Comparison of ENCODE assay signal across 1 cellular context in the genomic region with DNA sequence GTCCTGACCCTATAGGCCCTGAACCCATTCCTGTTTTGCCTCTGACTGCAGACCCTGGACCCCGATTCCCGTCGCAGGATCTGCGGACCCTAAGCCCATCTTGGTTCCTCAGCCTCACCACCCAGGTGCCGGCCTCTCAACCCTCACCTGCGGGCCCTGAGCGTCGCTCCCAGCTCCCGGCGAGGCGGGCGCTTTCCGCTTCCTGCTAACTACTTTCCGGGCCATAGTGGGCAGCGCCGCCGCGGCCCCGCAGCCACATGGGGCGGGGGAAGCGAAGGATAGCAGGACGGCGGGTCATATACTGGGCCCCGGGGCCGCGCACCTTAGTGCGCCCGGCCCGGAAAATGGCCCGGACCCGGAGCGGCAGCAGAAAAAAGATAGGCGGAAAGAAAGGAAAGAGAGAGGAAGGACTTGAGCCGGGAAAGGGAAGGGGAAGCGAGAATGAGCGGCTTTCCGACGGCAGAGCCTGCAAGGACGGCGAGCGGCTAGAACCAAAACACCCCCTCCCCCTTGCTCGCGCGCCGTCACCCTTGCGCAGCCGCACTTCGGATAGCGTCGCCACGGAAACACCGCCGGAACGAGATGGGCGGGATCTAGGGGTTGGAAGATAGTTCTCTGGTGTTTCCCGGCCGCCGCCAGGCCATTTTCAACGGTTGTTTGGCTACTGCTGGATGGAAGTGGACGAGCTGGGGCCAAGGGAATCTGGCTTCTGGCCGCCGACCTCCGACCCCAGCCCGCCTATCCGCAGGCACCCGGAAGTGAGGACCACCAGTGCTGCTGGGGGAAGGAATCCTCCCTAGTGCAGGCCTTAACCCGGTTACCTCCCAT.
TF ChIP-seq lines count a peak whose summit lies in the region.

DCAF12 (minus strand) TSS at position 492 of the 828 bp plus-strand sequence; CDS start at position 225, 267 bp downstream.

TF ChIP-seq in HepG2, 621 proteins besides CTCF, POLR2A, EP300 and RAD21 (continued from another document and continues in another):
- TF ChIP-seq, protein P1, sequence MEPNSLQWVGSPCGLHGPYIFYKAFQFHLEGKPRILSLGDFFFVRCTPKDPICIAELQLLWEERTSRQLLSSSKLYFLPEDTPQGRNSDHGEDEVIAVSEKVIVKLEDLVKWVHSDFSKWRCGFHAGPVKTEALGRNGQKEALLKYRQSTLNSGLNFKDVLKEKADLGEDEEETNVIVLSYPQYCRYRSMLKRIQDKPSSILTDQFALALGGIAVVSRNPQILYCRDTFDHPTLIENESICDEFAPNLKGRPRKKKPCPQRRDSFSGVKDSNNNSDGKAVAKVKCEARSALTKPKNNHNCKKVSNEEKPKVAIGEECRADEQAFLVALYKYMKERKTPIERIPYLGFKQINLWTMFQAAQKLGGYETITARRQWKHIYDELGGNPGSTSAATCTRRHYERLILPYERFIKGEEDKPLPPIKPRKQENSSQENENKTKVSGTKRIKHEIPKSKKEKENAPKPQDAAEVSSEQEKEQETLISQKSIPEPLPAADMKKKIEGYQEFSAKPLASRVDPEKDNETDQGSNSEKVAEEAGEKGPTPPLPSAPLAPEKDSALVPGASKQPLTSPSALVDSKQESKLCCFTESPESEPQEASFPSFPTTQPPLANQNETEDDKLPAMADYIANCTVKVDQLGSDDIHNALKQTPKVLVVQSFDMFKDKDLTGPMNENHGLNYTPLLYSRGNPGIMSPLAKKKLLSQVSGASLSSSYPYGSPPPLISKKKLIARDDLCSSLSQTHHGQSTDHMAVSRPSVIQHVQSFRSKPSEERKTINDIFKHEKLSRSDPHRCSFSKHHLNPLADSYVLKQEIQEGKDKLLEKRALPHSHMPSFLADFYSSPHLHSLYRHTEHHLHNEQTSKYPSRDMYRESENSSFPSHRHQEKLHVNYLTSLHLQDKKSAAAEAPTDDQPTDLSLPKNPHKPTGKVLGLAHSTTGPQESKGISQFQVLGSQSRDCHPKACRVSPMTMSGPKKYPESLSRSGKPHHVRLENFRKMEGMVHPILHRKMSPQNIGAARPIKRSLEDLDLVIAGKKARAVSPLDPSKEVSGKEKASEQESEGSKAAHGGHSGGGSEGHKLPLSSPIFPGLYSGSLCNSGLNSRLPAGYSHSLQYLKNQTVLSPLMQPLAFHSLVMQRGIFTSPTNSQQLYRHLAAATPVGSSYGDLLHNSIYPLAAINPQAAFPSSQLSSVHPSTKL (CRISPR knock-in tag; IDR thresholded peaks at IDR 0.05) = no peak
- TF ChIP-seq ZNF597 (CRISPR knock-in tag; IDR thresholded peaks at IDR 0.05) (no peak), POGK (CRISPR knock-in tag; conservative IDR thresholded peaks at IDR 0.05) (peak; percentile 67), MXD3 (CRISPR knock-in tag; IDR thresholded peaks at IDR 0.05) (peak; percentile 60), ZHX1 (CRISPR knock-in tag; IDR thresholded peaks at IDR 0.05; ENCODE audit: low read depth) (peak; percentile 65; the same call in 1 of the 2 replicates), ZNF570 (CRISPR knock-in tag; IDR thresholded peaks at IDR 0.05; ENCODE audit: borderline replicate concordance) (0 out of 2 replicates have a peak, but pooled peaks have one; percentile 56), RELA (CRISPR knock-in tag; IDR thresholded peaks at IDR 0.05) (no peak), RNF2 (conservative IDR thresholded peaks at IDR 0.05; ENCODE audit: low read depth) (peak; percentile 90), SNAPC2 (CRISPR knock-in tag; IDR thresholded peaks at IDR 0.05) (peak; percentile 80), ZBTB1 (CRISPR knock-in tag; IDR thresholded peaks at IDR 0.05; ENCODE audit: borderline replicate concordance) (no peak; the same call in 1 of the 2 replicates), PHB2 (IDR thresholded peaks at IDR 0.05; ENCODE audit: partially characterized antibody) (no peak), SALL2 (CRISPR knock-in tag; IDR thresholded peaks at IDR 0.05) (no peak), NR2F1 (CRISPR knock-in tag; IDR thresholded peaks at IDR 0.05) (no peak; a peak in 1 of 4 replicates), TEAD3 (CRISPR knock-in tag; optimal IDR thresholded peaks at IDR 0.05; ENCODE audit: borderline replicate concordance) (peak; percentile 39), HES4 (CRISPR knock-in tag; IDR thresholded peaks at IDR 0.05; ENCODE audit: borderline replicate concordance) (0 out of 2 replicates have a peak, but pooled peaks have one; percentile 42), RBAK (CRISPR knock-in tag; IDR thresholded peaks at IDR 0.05) (0 out of 2 replicates have a peak, but pooled peaks have one; percentile 34), GATA4 (IDR thresholded peaks at IDR 0.05; ENCODE audit: borderline replicate concordance, low read depth) (no peak; the same call in 1 of the 2 replicates), ZNF34 (CRISPR knock-in tag; IDR thresholded peaks at IDR 0.05; ENCODE audit: borderline replicate concordance) (0 out of 2 replicates have a peak, but pooled peaks have one; percentile 81), KLF6 (CRISPR knock-in tag; IDR thresholded peaks at IDR 0.05) (peak; percentile 85; the same call in 1 of the 2 replicates), MBNL3 (CRISPR knock-in tag; conservative IDR thresholded peaks at IDR 0.05) (no peak), MTERF4 (CRISPR knock-in tag; IDR thresholded peaks at IDR 0.05) (no peak), ZNF572 (CRISPR knock-in tag; IDR thresholded peaks at IDR 0.05) (no peak), ARID4A (CRISPR knock-in tag; IDR thresholded peaks at IDR 0.05; ENCODE audit: borderline replicate concordance) (peak; percentile 86), CBX5 (CRISPR knock-in tag; IDR thresholded peaks at IDR 0.05; ENCODE audit: borderline replicate concordance) (0 out of 2 replicates have a peak, but pooled peaks have one; percentile 7)
- TF ChIP-seq, protein P2, sequence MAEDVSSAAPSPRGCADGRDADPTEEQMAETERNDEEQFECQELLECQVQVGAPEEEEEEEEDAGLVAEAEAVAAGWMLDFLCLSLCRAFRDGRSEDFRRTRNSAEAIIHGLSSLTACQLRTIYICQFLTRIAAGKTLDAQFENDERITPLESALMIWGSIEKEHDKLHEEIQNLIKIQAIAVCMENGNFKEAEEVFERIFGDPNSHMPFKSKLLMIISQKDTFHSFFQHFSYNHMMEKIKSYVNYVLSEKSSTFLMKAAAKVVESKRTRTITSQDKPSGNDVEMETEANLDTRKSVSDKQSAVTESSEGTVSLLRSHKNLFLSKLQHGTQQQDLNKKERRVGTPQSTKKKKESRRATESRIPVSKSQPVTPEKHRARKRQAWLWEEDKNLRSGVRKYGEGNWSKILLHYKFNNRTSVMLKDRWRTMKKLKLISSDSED (CRISPR knock-in tag; IDR thresholded peaks at IDR 0.05) = no peak
- TF ChIP-seq, protein P3, sequence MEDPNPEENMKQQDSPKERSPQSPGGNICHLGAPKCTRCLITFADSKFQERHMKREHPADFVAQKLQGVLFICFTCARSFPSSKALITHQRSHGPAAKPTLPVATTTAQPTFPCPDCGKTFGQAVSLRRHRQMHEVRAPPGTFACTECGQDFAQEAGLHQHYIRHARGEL (CRISPR knock-in tag; IDR thresholded peaks at IDR 0.05) = no peak
- TF ChIP-seq, protein P4, sequence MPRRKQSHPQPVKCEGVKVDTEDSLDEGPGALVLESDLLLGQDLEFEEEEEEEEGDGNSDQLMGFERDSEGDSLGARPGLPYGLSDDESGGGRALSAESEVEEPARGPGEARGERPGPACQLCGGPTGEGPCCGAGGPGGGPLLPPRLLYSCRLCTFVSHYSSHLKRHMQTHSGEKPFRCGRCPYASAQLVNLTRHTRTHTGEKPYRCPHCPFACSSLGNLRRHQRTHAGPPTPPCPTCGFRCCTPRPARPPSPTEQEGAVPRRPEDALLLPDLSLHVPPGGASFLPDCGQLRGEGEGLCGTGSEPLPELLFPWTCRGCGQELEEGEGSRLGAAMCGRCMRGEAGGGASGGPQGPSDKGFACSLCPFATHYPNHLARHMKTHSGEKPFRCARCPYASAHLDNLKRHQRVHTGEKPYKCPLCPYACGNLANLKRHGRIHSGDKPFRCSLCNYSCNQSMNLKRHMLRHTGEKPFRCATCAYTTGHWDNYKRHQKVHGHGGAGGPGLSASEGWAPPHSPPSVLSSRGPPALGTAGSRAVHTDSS (CRISPR knock-in tag; conservative IDR thresholded peaks at IDR 0.05) = no peak
